Comparison of ENCODE assay signal across 8 cellular contexts in the genomic region with DNA sequence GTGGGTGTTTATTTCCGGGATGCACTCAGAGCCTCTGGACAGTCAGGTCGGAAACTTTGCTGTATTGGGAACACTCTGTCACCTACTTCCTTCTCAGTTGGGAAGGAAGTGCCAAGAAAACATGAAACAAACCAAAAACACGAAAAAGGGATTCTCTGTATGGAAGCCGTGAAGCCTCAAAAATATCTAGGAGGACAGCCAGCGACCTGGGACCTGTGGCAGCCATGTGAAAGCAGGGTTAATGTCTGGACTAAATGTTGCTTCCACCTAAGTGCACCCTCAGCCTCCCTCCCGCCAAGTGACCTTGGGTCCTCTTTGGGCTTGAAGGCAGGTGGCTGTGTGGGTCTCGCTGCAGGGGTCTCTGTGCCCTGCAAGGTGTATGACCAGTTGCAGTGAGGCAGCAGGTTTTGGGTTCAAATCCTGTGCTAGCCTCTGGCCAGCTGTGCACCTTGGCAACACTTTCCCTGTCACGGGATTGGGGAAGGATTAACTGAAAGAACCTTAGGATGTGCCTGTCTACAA. TPM values are rescaled to one million over a fixed set of nuclear protein-coding genes. Genes with fewer than 3 reads are reported as not detected.
DNase-seq lines count a peak whose midpoint lies in the region; ATAC-seq lines count a peak whose summit lies in the region.

No MANE protein-coding gene starts in this region.

- H3K27ac ChIP-seq in angular gyrus (ENCODE audit: low read depth, low read length) (peak overlapping the region; percentile 91), temporal lobe (ENCODE audit: low read depth, low read length) (peak overlapping the region; percentile 91)

- DNase-seq in activated effector memory CD4-positive, alpha-beta T cell treated with anti-CD3 and anti-CD28 coated beads, Interleukin-2, amount 50 U/mL, for 16 hours: peak; percentile 65
- no peak for DNase-seq in activated effector memory CD4-positive, alpha-beta T cell treated with Interleukin-2 at 50 U/mL for 16 hours
- peak; percentile 2 for DNase-seq in kidney glomerular epithelial cell (lab: John Stamatoyannopoulos, UW)
- no peak for DNase-seq in UCSD-AML1 (lab: John Stamatoyannopoulos, UW; ENCODE audit: unreplicated experiment)
- DNase-seq in NCI-H2196 (lab: John Stamatoyannopoulos, UW; ENCODE audit: unreplicated experiment): no peak

- no peak for ATAC-seq in HG02870 (IDR thresholded peaks at IDR 0.05; ENCODE audit: unreplicated experiment)

RNA-seq across cellular contexts. Expression of gene MAVS, which starts 0.8 kb away (rescaled TPM):
- 8.1 TPM for total RNA-seq in temporal lobe

RNA-seq across cellular contexts. Expression of gene AP5S1, which starts 27.1 kb away (rescaled TPM):
- 4.2 TPM for total RNA-seq in temporal lobe

RNA-seq across cellular contexts. Expression of gene PANK2, which starts 41.7 kb away (rescaled TPM):
- 35.2 TPM for total RNA-seq in temporal lobe

RNA-seq across cellular contexts. Expression of gene CDC25B, which starts 51.4 kb away (rescaled TPM):
- 6.6 TPM for total RNA-seq in temporal lobe

Comparison
In these comparisons a context has a peak if more than half of its experiments do, and no peak if none do; other contexts are left out.
1. DNase-seq: peak in activated effector memory CD4-positive, alpha-beta T cell treated with anti-CD3 and anti-CD28 coated beads, Interleukin-2, amount 50 U/mL, for 16 hours (single experiment) and kidney glomerular epithelial cell (single experiment); none in activated effector memory CD4-positive, alpha-beta T cell treated with Interleukin-2 at 50 U/mL for 16 hours (single experiment), UCSD-AML1 (single experiment) and NCI-H2196 (single experiment).